13 cellular contexts compared by ENCODE assay signal in genomic region chr6:42877695-42878094, GRCh38. TPM values are rescaled to one million over a fixed set of nuclear protein-coding genes. Genes with fewer than 3 reads are reported as not detected.
DNase-seq lines count a peak whose midpoint lies in the region; ATAC-seq, FAIRE-seq and TF ChIP-seq lines count a peak whose summit lies in the region.
"Had no signal": no experiment of that assay in that cellular context is flagged by ENCODE, and none has a peak within 500 bp of the region (broad histone marks: within the 10 kb centered on the region; RNA-seq: fewer than 3 reads in every experiment).

No MANE protein-coding gene starts in this region.

- TF ChIP-seq RAD21 in A549 (conservative IDR thresholded peaks at IDR 0.05 in 1 of 2, IDR thresholded peaks at IDR 0.05 in 1 of 2) = no peak

- CTCF ChIA-PET in A549 (lab: Yijun Ruan, JAX) = interaction anchor here (0.8 to 6.8 kb wide), 10 partner anchors 11 to 314 kb away, joined by 3 to 45 read pairs (median 4); partner anchors contain the start of gene UBR2

- peaks cover 13% of the 10 kb centered on the region for H3K4me1 Mint-ChIP-seq in HFFc6 (ENCODE audit: low read depth)
- H3K4me1 Mint-ChIP-seq in activated naive CD8-positive, alpha-beta T cell treated with anti-CD3 and anti-CD28 coated beads, Interleukin-2, amount 50 U/mL, for 24 hours = peaks cover 24% of the 10 kb centered on the region
- peaks cover 7 to 13% of the 10 kb centered on the region in 2 donors for H3K4me1 Mint-ChIP-seq in natural killer cell treated with Interleukin-12 subunit alpha and Interleukin-12 subunit beta and Interleukin-15 and Interleukin-18, amount 100 ng/mL, for 72 hours (ENCODE audit: low read depth in 2 of 2)

- H3K9me3 Mint-ChIP-seq in HFFc6 = no peaks in the 10 kb centered on the region
- H3K9me3 Mint-ChIP-seq in activated naive CD8-positive, alpha-beta T cell treated with anti-CD3 and anti-CD28 coated beads, Interleukin-2, amount 50 U/mL, for 24 hours = no peaks in the 10 kb centered on the region
- no peaks in the 10 kb centered on the region for H3K9me3 Mint-ChIP-seq in natural killer cell treated with Interleukin-12 subunit alpha and Interleukin-12 subunit beta and Interleukin-15 and Interleukin-18, amount 100 ng/mL, for 72 hours

- no peak for TF ChIP-seq POLR2A in A549 (IDR thresholded peaks at IDR 0.05; ENCODE audit: low read length)

- H3K27ac ChIP-seq in A549 = 0 out of 6 replicates have a peak overlapping the region, but pooled peaks of 1 of the 2 experiments have one; percentile 67

- TF ChIP-seq CTCF in A549 (IDR thresholded peaks at IDR 0.05) (no peak), HFFc6 (IDR thresholded peaks at IDR 0.05) (no peak)

- peak overlapping the region; percentile 72 for H3K27ac Mint-ChIP-seq in HFFc6
- no peak overlapping the region for H3K27ac Mint-ChIP-seq in activated naive CD8-positive, alpha-beta T cell treated with anti-CD3 and anti-CD28 coated beads, Interleukin-2, amount 50 U/mL, for 24 hours
- peak overlapping the region; percentile 37 to 68 for H3K27ac Mint-ChIP-seq in natural killer cell treated with Interleukin-12 subunit alpha and Interleukin-12 subunit beta and Interleukin-15 and Interleukin-18, amount 100 ng/mL, for 72 hours

- no peak for TF ChIP-seq EP300 in A549 (IDR thresholded peaks at IDR 0.05)

- H3K4me1 ChIP-seq in A549 = peaks cover 21% of the 10 kb centered on the region; the same call in 2 of the 3 replicates

- H3K4me3 Mint-ChIP-seq in HFFc6 = no peak overlapping the region
- H3K4me3 Mint-ChIP-seq in activated naive CD8-positive, alpha-beta T cell treated with anti-CD3 and anti-CD28 coated beads, Interleukin-2, amount 50 U/mL, for 24 hours = peak overlapping the region; percentile 42
- no peak overlapping the region for H3K4me3 Mint-ChIP-seq in natural killer cell treated with Interleukin-12 subunit alpha and Interleukin-12 subunit beta and Interleukin-15 and Interleukin-18, amount 100 ng/mL, for 72 hours

- H3K4me2 ChIP-seq in A549 = 0 out of 3 replicates have a peak overlapping the region, but pooled peaks have one; percentile 32

- peaks cover 7% of the 10 kb centered on the region; the same call in 1 of the 2 replicates for H3K36me3 Mint-ChIP-seq in HFFc6 (ENCODE audit: low read depth)
- H3K36me3 Mint-ChIP-seq in activated naive CD8-positive, alpha-beta T cell treated with anti-CD3 and anti-CD28 coated beads, Interleukin-2, amount 50 U/mL, for 24 hours (ENCODE audit: low read depth) = peaks cover 21% of the 10 kb centered on the region
- peaks cover 7% of the 10 kb centered on the region for H3K36me3 Mint-ChIP-seq in natural killer cell treated with Interleukin-12 subunit alpha and Interleukin-12 subunit beta and Interleukin-15 and Interleukin-18, amount 100 ng/mL, for 72 hours

- FAIRE-seq in A549 (lab: Jason Lieb, UNC) = no peak
- FAIRE-seq: H54 had no signal

- no peaks in the 10 kb centered on the region for H3K9me3 ChIP-seq in A549
- H3K9me3 ChIP-seq: breast epithelium, spleen had no signal

- ATAC-seq in A549 = no peak
- no peak for ATAC-seq in activated naive CD8-positive, alpha-beta T cell treated with anti-CD3 and anti-CD28 coated beads, Interleukin-2, amount 50 U/mL, for 24 hours
- no peak for ATAC-seq in natural killer cell treated with Interleukin-12 subunit alpha and Interleukin-12 subunit beta and Interleukin-15 and Interleukin-18, amount 100 ng/mL, for 72 hours
- ATAC-seq in GM21381 (IDR thresholded peaks at IDR 0.05; ENCODE audit: unreplicated experiment) = no peak

- no peak overlapping the region for H3K4me3 ChIP-seq in A549
- H3K4me3 ChIP-seq: breast epithelium, spleen had no signal

- DNase-seq in A549 (ENCODE audit: low read depth in 1 of 2, low spot score in 1 of 2) = no peak
- no peak for DNase-seq in HFFc6
- DNase-seq in activated naive CD8-positive, alpha-beta T cell treated with anti-CD3 and anti-CD28 coated beads, Interleukin-2, amount 50 U/mL, for 24 hours = no peak
- no peak for DNase-seq in natural killer cell treated with Interleukin-12 subunit alpha and Interleukin-12 subunit beta and Interleukin-15 and Interleukin-18, amount 100 ng/mL, for 72 hours (ENCODE audit: low spot score)
- no peak for DNase-seq in MV-4-11 (lab: John Stamatoyannopoulos, UW)
- DNase-seq in EL = no peak
- no peak for DNase-seq in activated CD4-positive, CD25-positive, alpha-beta regulatory T cell treated with anti-CD3 and anti-CD28 coated beads, Interleukin-2, amount 50 U/mL, for 72 hours
- DNase-seq: activated CD8-positive, alpha-beta memory T cell treated with anti-CD3 and anti-CD28 coated beads, Interleukin-2, amount 50 U/mL, for 48 hours; NK-92 treated with Interleukin-12 subunit alpha and Interleukin-12 subunit beta, amount 100 ng/mL, for 24 hours; spleen had no signal

- no peaks in the 10 kb centered on the region; the same call in none of the 2 replicates for H3K27me3 Mint-ChIP-seq in HFFc6 (ENCODE audit: insufficient read depth)
- peaks cover 2% of the 10 kb centered on the region for H3K27me3 Mint-ChIP-seq in activated naive CD8-positive, alpha-beta T cell treated with anti-CD3 and anti-CD28 coated beads, Interleukin-2, amount 50 U/mL, for 24 hours
- H3K27me3 Mint-ChIP-seq in natural killer cell treated with Interleukin-12 subunit alpha and Interleukin-12 subunit beta and Interleukin-15 and Interleukin-18, amount 100 ng/mL, for 72 hours = no peaks in the 10 kb centered on the region

- POLR2A ChIA-PET in A549 (lab: Yijun Ruan, JAX) = no interaction called here

- WGBS in A549 (ENCODE audit: missing lambda C conversion rate) = 28% methylated on average over 3 of the region's 3 CpGs

TF ChIP-seq in A549, 52 proteins besides CTCF, POLR2A, EP300 and RAD21:
- no peak for TF ChIP-seq GATA3 (IDR thresholded peaks at IDR 0.05; ENCODE audit: borderline replicate concordance)
- no peak for TF ChIP-seq CHD2 (IDR thresholded peaks at IDR 0.05; ENCODE audit: low read length, partially characterized antibody)
- no peak for TF ChIP-seq HOXB13 (CRISPR knock-in tag; IDR thresholded peaks at IDR 0.05; ENCODE audit: low read depth)
- TF ChIP-seq NFE2L2 (conservative IDR thresholded peaks at IDR 0.05; ENCODE audit: low read length) = no peak
- TF ChIP-seq, protein P1, sequence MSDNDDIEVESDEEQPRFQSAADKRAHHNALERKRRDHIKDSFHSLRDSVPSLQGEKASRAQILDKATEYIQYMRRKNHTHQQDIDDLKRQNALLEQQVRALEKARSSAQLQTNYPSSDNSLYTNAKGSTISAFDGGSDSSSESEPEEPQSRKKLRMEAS (IDR thresholded peaks at IDR 0.05) = no peak
- no peak for TF ChIP-seq HDAC2 (IDR thresholded peaks at IDR 0.05)
TF ChIP-seq in A549: peak in this region for 0.

RNA-seq across cellular contexts. Expression of gene RPL7L1, which starts 1.7 kb away (rescaled TPM):
- polyA plus RNA-seq in A549 (2011; rRNA removed) = 46.4 and 65.2 TPM in 2 replicates
- polyA plus RNA-seq in A549 (2012; cell fraction: cytosol; rRNA removed) = 21.5 and 25.9 TPM in 2 replicates
- polyA plus RNA-seq in A549 (2012; cell fraction: nucleus; rRNA removed) = 8.0 and 15.2 TPM in 2 replicates
- polyA plus RNA-seq in A549 (2017; fragmentation: RNase III; extraction: RNeasy Plus Mini Kit Qiagen cat#74134 plus additional on column Dnase treatment) = 82.5 to 101 TPM (median 84.1 TPM) in 3 replicates
- 30.5 and 31.1 TPM in 2 replicates for polyA minus RNA-seq in A549 (2011; rRNA and poly(A)+ RNA removed)
- total RNA-seq in HFFc6 (2021; fragmentation: NEBNext Ultra II Directional; extraction: Animal tissue kit (Norgen Biotek cat#: 25700)) = 100 to 1,000 TPM in 4 of 6 experiments, 10 to 100 TPM in 2; 94.6 to 110 (median 105) TPM
- 100 to 1,000 TPM; 125 to 191 TPM for total RNA-seq in natural killer cell treated with Interleukin-12 subunit alpha and Interleukin-12 subunit beta and Interleukin-15 and Interleukin-18, amount 100 ng/mL, for 72 hours

RNA-seq across cellular contexts. Expression of gene PTCRA, which starts 38.2 kb away (rescaled TPM):
- polyA plus RNA-seq in A549 (2011; rRNA removed) = not detected in 2 replicates
- polyA plus RNA-seq in A549 (2012; cell fraction: cytosol; rRNA removed) = not detected in 2 replicates
- not detected in 2 replicates for polyA plus RNA-seq in A549 (2012; cell fraction: nucleus; rRNA removed)
- polyA plus RNA-seq in A549 (2017; fragmentation: RNase III; extraction: RNeasy Plus Mini Kit Qiagen cat#74134 plus additional on column Dnase treatment) = not detected in 3 replicates
- polyA minus RNA-seq in A549 (2011; rRNA and poly(A)+ RNA removed) = not detected in 2 replicates
- total RNA-seq in HFFc6 (2021; fragmentation: NEBNext Ultra II Directional; extraction: Animal tissue kit (Norgen Biotek cat#: 25700)) = not detected
- not detected for total RNA-seq in natural killer cell treated with Interleukin-12 subunit alpha and Interleukin-12 subunit beta and Interleukin-15 and Interleukin-18, amount 100 ng/mL, for 72 hours
- total RNA-seq: breast epithelium had no signal

RNA-seq across cellular contexts. Expression of gene CNPY3, which starts 51.6 kb away (rescaled TPM):
- polyA plus RNA-seq in A549 (2011; rRNA removed) = 28.2 and 30.3 TPM in 2 replicates
- 34.5 and 35.9 TPM in 2 replicates for polyA plus RNA-seq in A549 (2012; cell fraction: cytosol; rRNA removed)
- 30.6 and 32.0 TPM in 2 replicates for polyA plus RNA-seq in A549 (2012; cell fraction: nucleus; rRNA removed)
- polyA plus RNA-seq in A549 (2017; fragmentation: RNase III; extraction: RNeasy Plus Mini Kit Qiagen cat#74134 plus additional on column Dnase treatment) = 31.9 to 39.4 TPM (median 38.5 TPM) in 3 replicates
- 20.7 and 23.6 TPM in 2 replicates for polyA minus RNA-seq in A549 (2011; rRNA and poly(A)+ RNA removed)
- 10 to 100 TPM; 38.0 to 51.7 (median 42.5) TPM for total RNA-seq in HFFc6 (2021; fragmentation: NEBNext Ultra II Directional; extraction: Animal tissue kit (Norgen Biotek cat#: 25700))
- 10 to 100 TPM; 35.4 to 38.2 TPM for total RNA-seq in natural killer cell treated with Interleukin-12 subunit alpha and Interleukin-12 subunit beta and Interleukin-15 and Interleukin-18, amount 100 ng/mL, for 72 hours
